Comparison of ENCODE assay signal across 9 cellular contexts in genomic region chr9:128899566-128900322, GRCh38. TPM values are rescaled to one million over a fixed set of nuclear protein-coding genes. Genes with fewer than 3 reads are reported as not detected.
DNase-seq lines count a peak whose midpoint lies in the region; ATAC-seq, FAIRE-seq and TF ChIP-seq lines count a peak whose summit lies in the region.
"Had no signal": no experiment of that assay in that cellular context is flagged by ENCODE, and none has a peak within 500 bp of the region (broad histone marks: within the 10 kb centered on the region; RNA-seq: fewer than 3 reads in every experiment).

No MANE protein-coding gene starts in this region.

- peaks cover 3% of the 10 kb centered on the region; the same call in 1 of the 2 replicates for H3K27me3 Mint-ChIP-seq in HFFc6 (ENCODE audit: insufficient read depth)
- H3K27me3 Mint-ChIP-seq in T-cell, result no peaks in the 10 kb centered on the region
- no peaks in the 10 kb centered on the region for H3K27me3 Mint-ChIP-seq in stimulated activated memory B cell treated with anti-CD40 and anti-IgM and Interleukin-4, amounts not matched to agents 10 μg/mL and 1 μg/mL and 100 μg/mL, for 72 hours

- WGBS in esophagus squamous epithelium, 2 donors, result 28 to 33% methylated on average over 5 of the region's 8 CpGs

- H3K4me1 ChIP-seq in esophagus squamous epithelium, result peaks cover 60 to 98% (median 61%) of the 10 kb centered on the region in 3 donors

- H3K27ac Mint-ChIP-seq in HFFc6, result peak overlapping the region; percentile 23
- peak overlapping the region; percentile 96 to 97 for H3K27ac Mint-ChIP-seq in T-cell
- H3K27ac Mint-ChIP-seq in stimulated activated memory B cell treated with anti-CD40 and anti-IgM and Interleukin-4, amounts not matched to agents 10 μg/mL and 1 μg/mL and 100 μg/mL, for 72 hours, result peak overlapping the region; percentile 97

- TF ChIP-seq CTCF in HFFc6 (IDR thresholded peaks at IDR 0.05) (no peak), esophagus squamous epithelium (IDR thresholded peaks at IDR 0.05) (no peak)

- H3K9me3 ChIP-seq in esophagus squamous epithelium, result no peaks in the 10 kb centered on the region
- H3K9me3 ChIP-seq: testis had no signal

- FAIRE-seq in urothelium cell line (lab: Jason Lieb, UNC), result no peak

- H3K9me3 Mint-ChIP-seq in HFFc6 (no peaks in the 10 kb centered on the region), T-cell (no peaks in the 10 kb centered on the region)
- H3K9me3 Mint-ChIP-seq in stimulated activated memory B cell treated with anti-CD40 and anti-IgM and Interleukin-4, amounts not matched to agents 10 μg/mL and 1 μg/mL and 100 μg/mL, for 72 hours, result no peaks in the 10 kb centered on the region

- H3K27ac ChIP-seq in esophagus squamous epithelium, result peak overlapping the region; percentile 91 to 100 (median 97)

- no peaks in the 10 kb centered on the region for H3K27me3 ChIP-seq in esophagus squamous epithelium
- H3K27me3 ChIP-seq: testis had no signal

- CTCF ChIA-PET in T-cell (lab: Charles Lee), result no interaction called here

- H3K4me3 ChIP-seq in esophagus squamous epithelium, result no peak overlapping the region
- H3K4me3 ChIP-seq: testis had no signal

- ATAC-seq in T-cell (replicated peaks in 1 of 4) (peak in 1 of 4 experiments; percentile 18), HG02623 (IDR thresholded peaks at IDR 0.05; ENCODE audit: unreplicated experiment) (no peak)
- ATAC-seq in stimulated activated memory B cell treated with anti-CD40 and anti-IgM and Interleukin-4, amounts not matched to agents 10 μg/mL and 1 μg/mL and 100 μg/mL, for 72 hours, result peak; percentile 6

- no peak overlapping the region for H3K4me3 Mint-ChIP-seq in HFFc6
- peak overlapping the region; percentile 1 to 63 (median 32) for H3K4me3 Mint-ChIP-seq in T-cell
- no peak overlapping the region for H3K4me3 Mint-ChIP-seq in stimulated activated memory B cell treated with anti-CD40 and anti-IgM and Interleukin-4, amounts not matched to agents 10 μg/mL and 1 μg/mL and 100 μg/mL, for 72 hours

- H3K4me1 Mint-ChIP-seq in HFFc6 (ENCODE audit: low read depth), result peaks cover 30% of the 10 kb centered on the region
- H3K4me1 Mint-ChIP-seq in T-cell, result peaks cover 80 to 89% (median 80%) of the 10 kb centered on the region in 3 donors
- H3K4me1 Mint-ChIP-seq in stimulated activated memory B cell treated with anti-CD40 and anti-IgM and Interleukin-4, amounts not matched to agents 10 μg/mL and 1 μg/mL and 100 μg/mL, for 72 hours, result peaks cover 58% of the 10 kb centered on the region

- peak in 1 of 4 donors; percentile 25 for TF ChIP-seq POLR2A in esophagus squamous epithelium (IDR thresholded peaks at IDR 0.05)

- DNase-seq in HFFc6 (no peak), T-cell (peak in 2 of 34 experiments; percentile 20 to 22), esophagus squamous epithelium (lab: John Stamatoyannopoulos, UW) (no peak), hepatic stellate cell (ENCODE audit: low spot score) (no peak), urothelium cell line (ENCODE audit: low spot score) (no peak), hippocampal formation (lab: John Stamatoyannopoulos, UW) (no peak)
- DNase-seq: testis had no signal

- H3K36me3 ChIP-seq in esophagus squamous epithelium, result peaks cover 0 to 53% (median 8%) of the 10 kb centered on the region in 3 donors

- H3K36me3 Mint-ChIP-seq in HFFc6 (ENCODE audit: low read depth) (peaks cover 14% of the 10 kb centered on the region; the same call in 1 of the 2 replicates), T-cell (peaks cover 18% of the 10 kb centered on the region)
- peaks cover 26% of the 10 kb centered on the region for H3K36me3 Mint-ChIP-seq in stimulated activated memory B cell treated with anti-CD40 and anti-IgM and Interleukin-4, amounts not matched to agents 10 μg/mL and 1 μg/mL and 100 μg/mL, for 72 hours

- intact Hi-C loops in esophagus squamous epithelium (cut with DNase I), result no loop called here

- POLR2A ChIA-PET in T-cell (lab: Charles Lee), result no interaction called here

RNA-seq across cellular contexts. Expression of gene LRRC8A, which starts 17.8 kb away (rescaled TPM):
- 10 to 100 TPM; 37.8 to 51.9 (median 39.6) TPM for total RNA-seq in HFFc6 (2021; fragmentation: NEBNext Ultra II Directional; extraction: Animal tissue kit (Norgen Biotek cat#: 25700))
- total RNA-seq in T-cell, result 10 to 100 TPM; 30.7 to 34.3 (median 33.9) TPM
- 100 to 1,000 TPM in 3 of 4 donors, 10 to 100 TPM in 1; 70.0 to 153 (median 122) TPM for total RNA-seq in esophagus squamous epithelium

RNA-seq across cellular contexts. Expression of gene KYAT1, which starts 18.0 kb away (rescaled TPM):
- total RNA-seq in HFFc6 (2021; fragmentation: NEBNext Ultra II Directional; extraction: Animal tissue kit (Norgen Biotek cat#: 25700)), result 1 to 10 TPM; 6.7 to 9.0 (median 8.3) TPM
- total RNA-seq in T-cell (10 to 100 TPM in 4 of 5 donors, 1 to 10 TPM in 1; 9.7 to 15.6 (median 11.7) TPM), esophagus squamous epithelium (1 to 10 TPM; 4.0 to 9.4 (median 5.7) TPM)

RNA-seq across cellular contexts. Expression of gene PHYHD1, which starts 21.0 kb away (rescaled TPM):
- total RNA-seq in HFFc6 (2021; fragmentation: NEBNext Ultra II Directional; extraction: Animal tissue kit (Norgen Biotek cat#: 25700)), result 10 to 100 TPM in 3 of 6 experiments, 1 to 10 TPM in 3; 6.8 to 13.9 (median 10.0) TPM
- total RNA-seq in T-cell (1 to 10 TPM in 3 of 5 donors, under 1 TPM in 2; 0.53 to 5.5 (median 3.3) TPM), esophagus squamous epithelium (10 to 100 TPM in 3 of 4 donors, 1 to 10 TPM in 1; 3.7 to 34.0 (median 23.0) TPM)

RNA-seq across cellular contexts. Expression of gene DOLK, which starts 47.7 kb away (rescaled TPM):
- total RNA-seq in HFFc6 (2021; fragmentation: NEBNext Ultra II Directional; extraction: Animal tissue kit (Norgen Biotek cat#: 25700)), result 10 to 100 TPM; 27.8 to 34.4 (median 31.6) TPM
- total RNA-seq in T-cell (10 to 100 TPM in 2 of 5 donors, 1 to 10 TPM in 3; 5.4 to 11.6 (median 10.0) TPM), esophagus squamous epithelium (10 to 100 TPM; 12.8 to 21.2 (median 16.2) TPM)

RNA-seq across cellular contexts. Expression of gene NUP188, which starts 47.8 kb away (rescaled TPM):
- total RNA-seq in HFFc6 (2021; fragmentation: NEBNext Ultra II Directional; extraction: Animal tissue kit (Norgen Biotek cat#: 25700)), result 10 to 100 TPM; 42.1 to 58.2 (median 54.2) TPM
- total RNA-seq in T-cell (10 to 100 TPM; 51.0 to 78.4 (median 71.3) TPM), esophagus squamous epithelium (10 to 100 TPM; 61.0 to 78.6 (median 67.1) TPM)

Comparison
In these comparisons a context has a peak if more than half of its experiments do, and no peak if none do; other contexts are left out.
1. H3K27ac Mint-ChIP-seq: peak in every context shown above with its lines; median percentile 97 in stimulated activated memory B cell treated with anti-CD40 and anti-IgM and Interleukin-4, amounts not matched to agents 10 μg/mL and 1 μg/mL and 100 μg/mL, for 72 hours; 96 in T-cell; 23 in HFFc6.
2. H3K4me3 Mint-ChIP-seq: peak in T-cell (3 of 3); none in HFFc6 (single experiment) and stimulated activated memory B cell treated with anti-CD40 and anti-IgM and Interleukin-4, amounts not matched to agents 10 μg/mL and 1 μg/mL and 100 μg/mL, for 72 hours (single experiment).